ENCODE assay signal across 17 cellular contexts in genomic region chr5:164680812-164681211, GRCh38.
A peak's percentile ranks its signal among the peaks of the same experiment; 100 is the strongest.
DNase-seq lines count a peak whose midpoint lies in the region; FAIRE-seq and TF ChIP-seq lines count a peak whose summit lies in the region.
"Had no signal": no experiment of that assay in that cellular context is flagged by ENCODE, and none has a peak within 500 bp of the region (broad histone marks: within the 10 kb centered on the region; RNA-seq: fewer than 3 reads in every experiment).

No MANE protein-coding gene starts in this region.

- POLR2A ChIA-PET in H1 (lab: Charles Lee; ENCODE audit: partially characterized antibody): no interaction called here

- no peaks in the 10 kb centered on the region for H3K79me1 ChIP-seq in H1 (ENCODE audit: low read depth, low read length)

- peak overlapping the region; percentile 93 for H2BK5ac ChIP-seq in H1 (ENCODE audit: low read depth, low read length)

- no peaks in the 10 kb centered on the region for H3K27me3 ChIP-seq in HUES6 (ENCODE audit: control insufficient read depth, insufficient read depth, low read length)
- H3K27me3 ChIP-seq in H1 (replicated peaks in 1 of 4; ENCODE audit: control insufficient read depth in 3 of 4, extremely low read depth in 1 of 4, insufficient read depth in 3 of 4, low read length in 3 of 4): no peaks in the 10 kb centered on the region
- no peaks in the 10 kb centered on the region for H3K27me3 ChIP-seq in iPS-20b (ENCODE audit: insufficient read depth, low read length)
- no peaks in the 10 kb centered on the region for H3K27me3 ChIP-seq in WERI-Rb-1 (ENCODE audit: insufficient read depth, low read depth, severe bottlenecking)
- H3K27me3 ChIP-seq: BE2C had no signal

- TF ChIP-seq CTCF in H1 (IDR thresholded peaks at IDR 0.05; ENCODE audit: control extremely low read depth in 1 of 3, insufficient read depth in 1 of 3, low read depth in 1 of 3, low read length in 3 of 3) (no peak), WERI-Rb-1 (IDR thresholded peaks at IDR 0.05; ENCODE audit: low read depth, low read length) (no peak)

- H3K9ac ChIP-seq in HUES6 (ENCODE audit: low read length) (peak overlapping the region; percentile 66), H1 (replicated peaks in 1 of 4; ENCODE audit: extremely low read depth in 1 of 4, low read depth in 3 of 4, low read length in 3 of 4) (no peak overlapping the region), iPS-20b (ENCODE audit: low read depth, low read length) (peak overlapping the region; percentile 55)

- FAIRE-seq in H1 (lab: Jason Lieb, UNC): no peak
- FAIRE-seq: A549, G401.6, GM12891 had no signal

- H3K14ac ChIP-seq in H1 (ENCODE audit: insufficient read length): no peak overlapping the region

- H3K27ac ChIP-seq in HUES6 (ENCODE audit: low read depth, low read length) (peak overlapping the region; percentile 89), H1 (ENCODE audit: low read depth, low read length) (no peak overlapping the region), iPS-20b (ENCODE audit: low read length) (peak overlapping the region; percentile 64), WERI-Rb-1 (no peak overlapping the region)
- H3K27ac ChIP-seq: A549, C4-2B, HL-60 had no signal

- TF ChIP-seq RAD21 in H1 (IDR thresholded peaks at IDR 0.05 in 1 of 2, conservative IDR thresholded peaks at IDR 0.05 in 1 of 2; ENCODE audit: low read depth in 2 of 2, low read length in 2 of 2): no peak

- H3K4me1 ChIP-seq in HUES6 (ENCODE audit: control insufficient read depth, insufficient read depth, low read length): peaks cover 33% of the 10 kb centered on the region
- peaks cover 3 to 12% (median 10%) of the 10 kb centered on the region in 4 experiments; a peak in 4 of 7 replicates for H3K4me1 ChIP-seq in H1 (replicated peaks in 1 of 4; ENCODE audit: control insufficient read depth in 3 of 4, insufficient read depth in 4 of 4, low read length in 3 of 4)
- peaks cover 34% of the 10 kb centered on the region for H3K4me1 ChIP-seq in iPS-20b (ENCODE audit: insufficient read depth, low read length)
- H3K4me1 ChIP-seq: A549, BE2C had no signal

- 22% methylated on average over 4 of the region's 4 CpGs; no CpG with 5 or more reads in 1 of the 2 experiments for WGBS in H1 (ENCODE audit: extremely low coverage in 1 of 2, insufficient coverage in 1 of 2, insufficient read length in 1 of 2, insufficient replicate concordance in 2 of 2, low coverage in 1 of 2, low lambda C conversion rate in 2 of 2, missing lambda C conversion rate in 1 of 2), 2 experiments

- H3K23ac ChIP-seq in H1 (ENCODE audit: insufficient read length): no peak overlapping the region

- TF ChIP-seq POLR2A in H1 (IDR thresholded peaks at IDR 0.05; ENCODE audit: control extremely low read depth in 1 of 2, low read depth in 2 of 2, low read length in 2 of 2): no peak

- H3K23me2 ChIP-seq in H1 (ENCODE audit: low read depth, low read length): no peaks in the 10 kb centered on the region

- no peaks in the 10 kb centered on the region for H3K79me2 ChIP-seq in H1 (ENCODE audit: control insufficient read depth in 1 of 2, insufficient read depth in 2 of 2, low read length in 2 of 2)

- peak overlapping the region; percentile 43 to 69; a peak in 3 of 4 replicates for H3K4me2 ChIP-seq in H1 (ENCODE audit: insufficient read depth in 1 of 2, low read depth in 2 of 2, low read length in 2 of 2)
- H3K4me2 ChIP-seq: A549 had no signal

- no peak for DNase-seq in H1 (ENCODE audit: low read depth in 1 of 2, low spot score in 2 of 2)
- DNase-seq in WERI-Rb-1: no peak
- no peak for DNase-seq in activated T-cell treated with anti-CD3 and anti-CD28 coated beads for 4 hours
- DNase-seq in stimulated activated CD8-positive, alpha-beta memory T cell treated with anti-CD3 and anti-CD28 coated beads, Interleukin-4, amount 100 ng/mL, for 48 hours: no peak
- DNase-seq: BE2C; CD4-positive, alpha-beta memory T cell; DMS79; GOT3; HCEC 1CT; HFFc6 had no signal

- no peaks in the 10 kb centered on the region for H4K20me1 ChIP-seq in H1 (replicated peaks in 1 of 2; ENCODE audit: control insufficient read depth in 1 of 2, insufficient read depth in 2 of 2, low read length in 2 of 2)

- H2AFZ ChIP-seq in H1 (ENCODE audit: low read length): no peak overlapping the region

- 0 out of 2 replicates have a peak overlapping the region, but pooled peaks have one; percentile 62 for H2BK12ac ChIP-seq in H1 (ENCODE audit: low read depth, low read length)

- no peak overlapping the region for H3K4ac ChIP-seq in H1 (replicated peaks; ENCODE audit: insufficient read length, low read depth, low read length)

- H2BK120ac ChIP-seq in H1 (replicated peaks; ENCODE audit: low read depth, low read length): peak overlapping the region; percentile 62

- no peak for TF ChIP-seq EP300 in H1 (IDR thresholded peaks at IDR 0.05; ENCODE audit: borderline replicate concordance in 1 of 2, low read depth in 2 of 2, low read length in 2 of 2)

- H3K4me3 ChIP-seq in HUES6 (ENCODE audit: low read depth, low read length): peak overlapping the region; percentile 32; the same call in 1 of the 2 replicates
- H3K4me3 ChIP-seq in H1 (ENCODE audit: extremely low read depth in 1 of 4, insufficient read depth in 2 of 4, low read depth in 3 of 4, low read length in 4 of 4): peak overlapping the region in 1 of 4 experiments; percentile 33; a peak in 1 of 8 replicates
- H3K4me3 ChIP-seq in iPS-20b (ENCODE audit: low read length): peak overlapping the region; percentile 47; the same call in 1 of the 2 replicates
- no peak overlapping the region for H3K4me3 ChIP-seq in WERI-Rb-1 (ENCODE audit: low read depth, low read length)
- H3K4me3 ChIP-seq: A549 had no signal

- H4K8ac ChIP-seq in H1 (ENCODE audit: extremely low read depth, insufficient read depth, low read length): no peak overlapping the region

- H2AK5ac ChIP-seq in H1 (ENCODE audit: low read depth, low read length): no peak overlapping the region

- H3K56ac ChIP-seq in H1 (replicated peaks; ENCODE audit: insufficient read length, low read depth, low read length): no peak overlapping the region

- H3K36me3 ChIP-seq in HUES6 (ENCODE audit: control insufficient read depth, insufficient read depth, low read length) (no peaks in the 10 kb centered on the region), H1 (ENCODE audit: control insufficient read depth in 2 of 4, insufficient read depth in 4 of 4, low read length in 3 of 4) (peaks cover 0 to 2% (median 0%) of the 10 kb centered on the region in 4 experiments; a peak in 2 of 8 replicates), iPS-20b (ENCODE audit: insufficient read depth, low read depth, low read length) (no peaks in the 10 kb centered on the region), WERI-Rb-1 (no peaks in the 10 kb centered on the region)
- H3K36me3 ChIP-seq: BE2C had no signal

- peaks cover 13% of the 10 kb centered on the region for H3K9me3 ChIP-seq in HUES6 (ENCODE audit: control insufficient read depth, insufficient read depth, low read depth, low read length)
- H3K9me3 ChIP-seq in H1 (ENCODE audit: insufficient read depth in 2 of 2, low read depth in 1 of 2, low read length in 1 of 2): peaks cover 0 to 4% of the 10 kb centered on the region in 2 experiments; a peak in 1 of 4 replicates
- peaks cover 3% of the 10 kb centered on the region for H3K9me3 ChIP-seq in iPS-20b (ENCODE audit: insufficient read depth, low read depth, low read length)
- H3K9me3 ChIP-seq in WERI-Rb-1 (ENCODE audit: severe bottlenecking): no peaks in the 10 kb centered on the region
- H3K9me3 ChIP-seq: A549, BE2C had no signal

- H4K5ac ChIP-seq in H1 (ENCODE audit: insufficient read length, low read depth, low read length): peak overlapping the region; percentile 28

- CTCF ChIA-PET in H1 (lab: Charles Lee; ENCODE audit: partially characterized antibody): interaction anchor here (1.9 kb wide), 1 partner anchor 8 kb away, joined by 4 read pairs; no protein-coding TSS in a partner anchor

- no peak overlapping the region for H2BK15ac ChIP-seq in H1 (ENCODE audit: low read length)

- H4K91ac ChIP-seq in H1 (replicated peaks; ENCODE audit: insufficient read length, low read length): no peak overlapping the region

- no peak overlapping the region for H2BK20ac ChIP-seq in H1 (ENCODE audit: low read length)

- peak overlapping the region; percentile 34; the same call in 1 of the 2 replicates for H3K18ac ChIP-seq in H1 (ENCODE audit: extremely low read depth, low read length)

TF ChIP-seq in H1, 55 proteins besides CTCF, POLR2A, EP300 and RAD21 (continues in another document):
- TF ChIP-seq, protein P1, sequence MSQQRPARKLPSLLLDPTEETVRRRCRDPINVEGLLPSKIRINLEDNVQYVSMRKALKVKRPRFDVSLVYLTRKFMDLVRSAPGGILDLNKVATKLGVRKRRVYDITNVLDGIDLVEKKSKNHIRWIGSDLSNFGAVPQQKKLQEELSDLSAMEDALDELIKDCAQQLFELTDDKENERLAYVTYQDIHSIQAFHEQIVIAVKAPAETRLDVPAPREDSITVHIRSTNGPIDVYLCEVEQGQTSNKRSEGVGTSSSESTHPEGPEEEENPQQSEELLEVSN (IDR thresholded peaks at IDR 0.05): no peak
- no peak for TF ChIP-seq RNF2 (IDR thresholded peaks at IDR 0.05; ENCODE audit: borderline replicate concordance, low read depth, low read length, missing control alignments, poor library complexity, severe bottlenecking)
- no peak for TF ChIP-seq SRF (IDR thresholded peaks at IDR 0.05; ENCODE audit: low read depth, low read length)
- TF ChIP-seq CEBPB (IDR thresholded peaks at IDR 0.05; ENCODE audit: low read depth, low read length): no peak
- TF ChIP-seq SIX5 (IDR thresholded peaks at IDR 0.05; ENCODE audit: low read depth, low read length): no peak
- no peak for TF ChIP-seq KDM5A (IDR thresholded peaks at IDR 0.05; ENCODE audit: low read length)
- TF ChIP-seq CBX8 (IDR thresholded peaks at IDR 0.05; ENCODE audit: borderline replicate concordance, low read depth, low read length): no peak

Comparison
In these comparisons a context has a peak if more than half of its experiments do, and no peak if none do; other contexts are left out.
1. H3K27ac ChIP-seq: peak in HUES6 (single experiment) and iPS-20b (single experiment); none in H1 (single experiment) and WERI-Rb-1 (single experiment).
2. H3K9ac ChIP-seq: peak in HUES6 (single experiment) and iPS-20b (single experiment); none in H1 (0 of 4).